In genomic region chr2:144350151-144350802, GRCh38 we compare ENCODE assay signal across 1 cellular context.
TF ChIP-seq lines count a peak whose summit lies in the region.

No MANE protein-coding gene starts in this region.

TF ChIP-seq in K562, 482 proteins besides CTCF, POLR2A, EP300 and RAD21 (continued from another document and continues in another):
- TF ChIP-seq ZNF609 (CRISPR knock-in tag; IDR thresholded peaks at IDR 0.05; ENCODE audit: borderline replicate concordance) (no peak), MCM7 (IDR thresholded peaks at IDR 0.05) (no peak), BRD4 (IDR thresholded peaks at IDR 0.05) (no peak), ZNF639 (CRISPR knock-in tag; conservative IDR thresholded peaks at IDR 0.05 in 1 of 2, IDR thresholded peaks at IDR 0.05 in 1 of 2) (no peak), KDM4B (IDR thresholded peaks at IDR 0.05; ENCODE audit: borderline replicate concordance in 2 of 2, low read depth in 1 of 2) (no peak), ZNF121 (CRISPR knock-in tag; conservative IDR thresholded peaks at IDR 0.05) (no peak), TBP (optimal IDR thresholded peaks at IDR 0.05; ENCODE audit: low read depth, low read length) (no peak), STAT5B (CRISPR knock-in tag; IDR thresholded peaks at IDR 0.05) (no peak), ZNF75A (CRISPR knock-in tag; IDR thresholded peaks at IDR 0.05) (no peak), RB1 (IDR thresholded peaks at IDR 0.05; ENCODE audit: low read depth) (0 out of 2 replicates have a peak, but pooled peaks have one; percentile 9), BACH1 (tag; IDR thresholded peaks at IDR 0.05) (no peak), ZNF740 (CRISPR knock-in tag; IDR thresholded peaks at IDR 0.05) (no peak), ZNF740 (tag; IDR thresholded peaks at IDR 0.05) (no peak), ZNF76 (CRISPR knock-in tag; IDR thresholded peaks at IDR 0.05; ENCODE audit: borderline replicate concordance) (no peak), TCFL5 (CRISPR knock-in tag; conservative IDR thresholded peaks at IDR 0.05) (no peak), JUNB (CRISPR knock-in tag; conservative IDR thresholded peaks at IDR 0.05) (no peak), HDAC1 (IDR thresholded peaks at IDR 0.05) (0 out of 4 replicates have a peak, but pooled peaks of 1 of the 2 experiments have one; percentile 42), LARP7 (IDR thresholded peaks at IDR 0.05) (no peak), NFIC (IDR thresholded peaks at IDR 0.05) (peak; percentile 49), CREB3L1 (IDR thresholded peaks at IDR 0.05; ENCODE audit: borderline replicate concordance, low read depth) (no peak), CXXC5 (CRISPR knock-in tag; IDR thresholded peaks at IDR 0.05) (no peak), ZNF507 (tag; conservative IDR thresholded peaks at IDR 0.05) (no peak), RBM17 (IDR thresholded peaks at IDR 0.05; ENCODE audit: borderline replicate concordance, low read depth, low read length) (no peak), BRF1 (IDR thresholded peaks at IDR 0.05; ENCODE audit: borderline replicate concordance, extremely low read depth, insufficient read length) (no peak), TAF15 (IDR thresholded peaks at IDR 0.05; ENCODE audit: low read depth, low read length) (no peak), MYC (IDR thresholded peaks at IDR 0.05; ENCODE audit: low read depth, low read length) (peak; percentile 44; the same call in 1 of the 2 replicates), MYC (CRISPR knock-in tag; IDR thresholded peaks at IDR 0.05; ENCODE audit: borderline replicate concordance, low read depth) (no peak), KDM1A (IDR thresholded peaks at IDR 0.05) (0 out of 4 replicates have a peak, but pooled peaks of 1 of the 2 experiments have one; percentile 22), MTA1 (IDR thresholded peaks at IDR 0.05; ENCODE audit: borderline replicate concordance) (peak; percentile 60; the same call in 1 of the 2 replicates), ZNF174 (CRISPR knock-in tag; IDR thresholded peaks at IDR 0.05) (no peak), CREM (IDR thresholded peaks at IDR 0.05; ENCODE audit: low read depth) (no peak), TCF7 (IDR thresholded peaks at IDR 0.05; ENCODE audit: borderline replicate concordance) (no peak), RBBP5 (IDR thresholded peaks at IDR 0.05; ENCODE audit: borderline replicate concordance, insufficient read depth, low read length, poor library complexity, severe bottlenecking) (no peak), POLR2AphosphoS2 (IDR thresholded peaks at IDR 0.05; ENCODE audit: low read length) (no peak), TFAP4 (CRISPR knock-in tag; IDR thresholded peaks at IDR 0.05; ENCODE audit: borderline replicate concordance) (no peak), ZNF239 (CRISPR knock-in tag; IDR thresholded peaks at IDR 0.05) (no peak), TAL1 (IDR thresholded peaks at IDR 0.05) (no peak), ZKSCAN3 (CRISPR knock-in tag; IDR thresholded peaks at IDR 0.05) (no peak), ATF2 (CRISPR knock-in tag; IDR thresholded peaks at IDR 0.05) (no peak), ZNF830 (CRISPR knock-in tag; IDR thresholded peaks at IDR 0.05) (no peak), ELF2 (CRISPR knock-in tag; IDR thresholded peaks at IDR 0.05) (no peak), DMBX1 (CRISPR knock-in tag; IDR thresholded peaks at IDR 0.05; ENCODE audit: borderline replicate concordance) (no peak), BCLAF1 (IDR thresholded peaks at IDR 0.05; ENCODE audit: borderline replicate concordance in 1 of 2, control insufficient read depth in 1 of 2, low read depth in 2 of 2, low read length in 1 of 2) (no peak), ZNF384 (IDR thresholded peaks at IDR 0.05; ENCODE audit: low read depth, low read length) (peak; percentile 21; the same call in 1 of the 2 replicates), ZNF253 (CRISPR knock-in tag; conservative IDR thresholded peaks at IDR 0.05) (no peak), HEY1 (CRISPR knock-in tag; IDR thresholded peaks at IDR 0.05; ENCODE audit: borderline replicate concordance) (no peak), TAF7 (tag; IDR thresholded peaks at IDR 0.05) (no peak), ZBTB26 (CRISPR knock-in tag; IDR thresholded peaks at IDR 0.05) (no peak), CBFA2T2 (conservative IDR thresholded peaks at IDR 0.05) (peak; percentile 48; the same call in 1 of the 2 replicates), ZBTB8A (IDR thresholded peaks at IDR 0.05; ENCODE audit: partially characterized antibody) (no peak), ZNF398 (CRISPR knock-in tag; IDR thresholded peaks at IDR 0.05) (no peak), PYGO2 (tag; IDR thresholded peaks at IDR 0.05) (no peak), NFXL1 (CRISPR knock-in tag; IDR thresholded peaks at IDR 0.05) (no peak)
